11 cellular contexts compared by ENCODE assay signal in the genomic region with DNA sequence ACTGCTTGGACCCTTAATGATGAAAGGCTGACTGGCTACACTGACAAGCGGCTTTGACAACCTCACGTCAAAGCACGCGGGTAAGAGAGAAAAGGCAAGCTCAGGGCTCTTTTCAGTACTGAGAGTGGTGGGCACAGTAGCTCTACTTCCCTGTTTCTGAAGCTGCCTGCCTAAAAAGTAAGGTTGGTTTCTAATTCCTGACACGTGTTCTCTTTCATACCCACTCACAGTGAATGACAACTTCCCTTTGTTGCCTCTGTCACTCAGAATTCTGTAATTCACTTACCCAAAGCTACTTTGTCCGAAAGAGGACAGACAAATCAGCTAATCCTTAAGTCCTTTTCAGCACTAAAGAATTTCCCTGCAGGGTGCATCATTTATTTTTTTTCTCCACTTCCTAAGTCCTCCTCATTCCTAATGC.
DNase-seq lines count a peak whose midpoint lies in the region; ATAC-seq and TF ChIP-seq lines count a peak whose summit lies in the region.
"Had no signal": no experiment of that assay in that cellular context is flagged by ENCODE, and none has a peak within 500 bp of the region (broad histone marks: within the 10 kb centered on the region; RNA-seq: fewer than 3 reads in every experiment).

No MANE protein-coding gene starts in this region.

- no peak overlapping the region for H2AFZ ChIP-seq in parathyroid adenoma

- H3K4me2 ChIP-seq in parathyroid adenoma (ENCODE audit: low read length): no peak overlapping the region

- H3K9me3 ChIP-seq in SJCRH30 (replicated peaks) (no peaks in the 10 kb centered on the region), parathyroid adenoma (ENCODE audit: control insufficient read depth, low read length) (no peaks in the 10 kb centered on the region), Peyer's patch (no peaks in the 10 kb centered on the region), colonic mucosa (no peaks in the 10 kb centered on the region)

- peaks cover 91% of the 10 kb centered on the region for H3K79me2 ChIP-seq in parathyroid adenoma

- H3K27me3 ChIP-seq in SJCRH30: no peaks in the 10 kb centered on the region
- H3K27me3 ChIP-seq in parathyroid adenoma (ENCODE audit: control insufficient read depth, insufficient read depth, low read length): no peaks in the 10 kb centered on the region
- H3K27me3 ChIP-seq in Peyer's patch: no peaks in the 10 kb centered on the region
- no peaks in the 10 kb centered on the region for H3K27me3 ChIP-seq in colonic mucosa

- peak; percentile 48 for ATAC-seq in GM19025 (IDR thresholded peaks at IDR 0.05; ENCODE audit: low read depth, unreplicated experiment)
- ATAC-seq in HG02884 (IDR thresholded peaks at IDR 0.05; ENCODE audit: unreplicated experiment): peak; percentile 59

- H3K27ac ChIP-seq in SJCRH30 (peak overlapping the region; percentile 9; the same call in 1 of the 2 replicates), parathyroid adenoma (peak overlapping the region; percentile 68), Peyer's patch (no peak overlapping the region), colonic mucosa (no peak overlapping the region)

- intact Hi-C loops in colonic mucosa (cut with DNase I): no loop called here
- intact Hi-C loops in posterior cingulate gyrus (cut with DNase I): loop anchor here (2.0 kb wide), 1 partner anchor 81 kb away; no protein-coding TSS in a partner anchor

- H3K4me3 ChIP-seq in SJCRH30 (peak overlapping the region; percentile 3; the same call in 1 of the 2 replicates), parathyroid adenoma (ENCODE audit: low read depth, low read length) (no peak overlapping the region), Peyer's patch (no peak overlapping the region), colonic mucosa (no peak overlapping the region)

- DNase-seq in SJCRH30 (peak in 1 of 2 experiments; percentile 45), Peyer's patch (no peak), colonic mucosa (no peak), posterior cingulate gyrus (no peak)
- no peak for DNase-seq in activated effector memory CD4-positive, alpha-beta T cell treated with Interleukin-2 at 50 U/mL for 16 hours
- DNase-seq: CD8-positive, alpha-beta memory T cell; mammary epithelial cell; stimulated activated CD4-positive, alpha-beta T cell treated with anti-CD3 and anti-CD28 coated beads, Interleukin-4, amount 100 ng/mL, for 4 hours had no signal

- peaks cover 36% of the 10 kb centered on the region for H3K4me1 ChIP-seq in SJCRH30
- peaks cover 91% of the 10 kb centered on the region for H3K4me1 ChIP-seq in parathyroid adenoma
- no peaks in the 10 kb centered on the region for H3K4me1 ChIP-seq in Peyer's patch
- H3K4me1 ChIP-seq in colonic mucosa: no peaks in the 10 kb centered on the region

- H3K36me3 ChIP-seq in SJCRH30 (no peaks in the 10 kb centered on the region), parathyroid adenoma (ENCODE audit: control insufficient read depth, insufficient read depth, low read length) (no peaks in the 10 kb centered on the region), Peyer's patch (no peaks in the 10 kb centered on the region), colonic mucosa (no peaks in the 10 kb centered on the region)

- no peak for TF ChIP-seq CTCF in parathyroid adenoma (IDR thresholded peaks at IDR 0.05)
- TF ChIP-seq CTCF in Peyer's patch (IDR thresholded peaks at IDR 0.05): no peak
- no peak for TF ChIP-seq CTCF in colonic mucosa (IDR thresholded peaks at IDR 0.05)

- no peak for TF ChIP-seq POLR2A in Peyer's patch (IDR thresholded peaks at IDR 0.05)

- H3K9ac ChIP-seq in parathyroid adenoma (no peak overlapping the region), colonic mucosa (ENCODE audit: low read depth in 2 of 2, low read length in 2 of 2) (no peak overlapping the region)

Comparison
In these comparisons a context has a peak if more than half of its experiments do, and no peak if none do; other contexts are left out.
1. H3K27ac ChIP-seq: peak in SJCRH30 (single experiment) and parathyroid adenoma (single experiment); none in Peyer's patch (0 of 4) and colonic mucosa (single experiment).